Comparison of ENCODE assay signal across 1 cellular context in the genomic region with DNA sequence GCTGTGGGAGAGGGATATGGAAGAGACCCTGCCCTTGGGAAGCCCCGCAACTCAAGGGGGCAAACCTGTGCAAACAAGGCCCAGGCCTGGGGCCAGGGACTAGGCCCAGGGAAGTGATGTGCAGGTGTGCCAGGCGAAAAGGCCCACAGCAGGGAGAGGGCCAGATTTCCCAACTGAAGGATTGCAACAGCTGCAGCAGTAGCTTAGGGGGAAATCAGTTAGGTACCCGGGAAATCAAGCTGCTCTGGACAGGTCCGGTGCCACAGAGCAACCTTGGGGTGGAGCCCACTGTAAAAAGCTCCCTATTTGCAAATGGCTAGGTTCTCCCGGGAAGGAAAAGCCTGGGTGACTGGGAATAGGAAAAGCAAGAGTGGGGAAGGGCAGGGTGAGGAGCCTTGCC.
TF ChIP-seq lines count a peak whose summit lies in the region.

No MANE protein-coding gene starts in this region.

TF ChIP-seq in GM12878, 131 proteins besides CTCF, POLR2A, EP300 and RAD21:
- no peak for TF ChIP-seq BRCA1 (IDR thresholded peaks at IDR 0.05; ENCODE audit: low read depth, low read length)
- TF ChIP-seq SIN3A (IDR thresholded peaks at IDR 0.05; ENCODE audit: low read depth, low read length), result no peak
- TF ChIP-seq CBX5 (IDR thresholded peaks at IDR 0.05; ENCODE audit: low read depth), result no peak
- TF ChIP-seq EGR1 (IDR thresholded peaks at IDR 0.05; ENCODE audit: borderline replicate concordance in 1 of 2, low read depth in 2 of 2, low read length in 2 of 2), result no peak
- no peak for TF ChIP-seq ETV6 (conservative IDR thresholded peaks at IDR 0.05 in 1 of 2, IDR thresholded peaks at IDR 0.05 in 1 of 2; ENCODE audit: borderline replicate concordance in 1 of 2, low read depth in 1 of 2)
- no peak for TF ChIP-seq POLR2AphosphoS5 (IDR thresholded peaks at IDR 0.05; ENCODE audit: low read length)
- no peak for TF ChIP-seq RCOR1 (conservative IDR thresholded peaks at IDR 0.05; ENCODE audit: low read depth, low read length)
- TF ChIP-seq, protein P1, sequence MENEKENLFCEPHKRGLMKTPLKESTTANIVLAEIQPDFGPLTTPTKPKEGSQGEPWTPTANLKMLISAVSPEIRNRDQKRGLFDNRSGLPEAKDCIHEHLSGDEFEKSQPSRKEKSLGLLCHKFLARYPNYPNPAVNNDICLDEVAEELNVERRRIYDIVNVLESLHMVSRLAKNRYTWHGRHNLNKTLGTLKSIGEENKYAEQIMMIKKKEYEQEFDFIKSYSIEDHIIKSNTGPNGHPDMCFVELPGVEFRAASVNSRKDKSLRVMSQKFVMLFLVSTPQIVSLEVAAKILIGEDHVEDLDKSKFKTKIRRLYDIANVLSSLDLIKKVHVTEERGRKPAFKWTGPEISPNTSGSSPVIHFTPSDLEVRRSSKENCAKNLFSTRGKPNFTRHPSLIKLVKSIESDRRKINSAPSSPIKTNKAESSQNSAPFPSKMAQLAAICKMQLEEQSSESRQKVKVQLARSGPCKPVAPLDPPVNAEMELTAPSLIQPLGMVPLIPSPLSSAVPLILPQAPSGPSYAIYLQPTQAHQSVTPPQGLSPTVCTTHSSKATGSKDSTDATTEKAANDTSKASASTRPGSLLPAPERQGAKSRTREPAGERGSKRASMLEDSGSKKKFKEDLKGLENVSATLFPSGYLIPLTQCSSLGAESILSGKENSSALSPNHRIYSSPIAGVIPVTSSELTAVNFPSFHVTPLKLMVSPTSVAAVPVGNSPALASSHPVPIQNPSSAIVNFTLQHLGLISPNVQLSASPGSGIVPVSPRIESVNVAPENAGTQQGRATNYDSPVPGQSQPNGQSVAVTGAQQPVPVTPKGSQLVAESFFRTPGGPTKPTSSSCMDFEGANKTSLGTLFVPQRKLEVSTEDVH (IDR thresholded peaks at IDR 0.05; ENCODE audit: low read depth, partially characterized antibody), result no peak
- TF ChIP-seq TBL1XR1 (IDR thresholded peaks at IDR 0.05; ENCODE audit: low read depth, low read length), result no peak
- TF ChIP-seq, protein P2, sequence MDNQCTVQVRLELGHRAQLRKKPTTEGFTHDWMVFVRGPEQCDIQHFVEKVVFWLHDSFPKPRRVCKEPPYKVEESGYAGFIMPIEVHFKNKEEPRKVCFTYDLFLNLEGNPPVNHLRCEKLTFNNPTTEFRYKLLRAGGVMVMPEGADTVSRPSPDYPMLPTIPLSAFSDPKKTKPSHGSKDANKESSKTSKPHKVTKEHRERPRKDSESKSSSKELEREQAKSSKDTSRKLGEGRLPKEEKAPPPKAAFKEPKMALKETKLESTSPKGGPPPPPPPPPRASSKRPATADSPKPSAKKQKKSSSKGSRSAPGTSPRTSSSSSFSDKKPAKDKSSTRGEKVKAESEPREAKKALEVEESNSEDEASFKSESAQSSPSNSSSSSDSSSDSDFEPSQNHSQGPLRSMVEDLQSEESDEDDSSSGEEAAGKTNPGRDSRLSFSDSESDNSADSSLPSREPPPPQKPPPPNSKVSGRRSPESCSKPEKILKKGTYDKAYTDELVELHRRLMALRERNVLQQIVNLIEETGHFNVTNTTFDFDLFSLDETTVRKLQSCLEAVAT (IDR thresholded peaks at IDR 0.05), result no peak
- no peak for TF ChIP-seq RFX5 (IDR thresholded peaks at IDR 0.05; ENCODE audit: low read depth, low read length)
TF ChIP-seq in GM12878: peak in this region for 0.
